In the genomic region with DNA sequence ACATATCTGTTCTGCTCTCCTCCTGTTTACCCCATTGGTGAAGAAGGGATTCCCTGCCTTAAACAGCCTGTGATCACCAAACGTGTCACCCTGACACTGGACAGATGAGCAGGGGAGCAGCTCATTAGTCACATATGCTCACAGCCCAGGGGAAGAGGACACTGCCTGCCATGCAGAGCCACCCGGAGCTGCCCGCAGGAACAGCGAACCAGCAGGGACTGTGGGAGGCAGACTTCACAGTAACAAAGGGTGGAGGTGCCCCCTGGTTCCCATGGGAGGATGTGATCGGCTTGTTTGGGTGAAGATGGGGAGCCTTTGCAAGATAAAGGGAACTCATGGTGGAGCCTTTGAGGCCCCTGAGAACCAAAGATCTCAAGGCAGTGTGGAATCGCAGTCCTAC, we compare ENCODE assay signal across 1 cellular context.
TF ChIP-seq lines count a peak whose summit lies in the region.

No MANE protein-coding gene starts in this region.

TF ChIP-seq in GM23338, 12 proteins besides CTCF, POLR2A, EP300 and RAD21 (continued from another document):
- TF ChIP-seq REST (IDR thresholded peaks at IDR 0.05; ENCODE audit: unreplicated experiment) (no peak), ETS1 (IDR thresholded peaks at IDR 0.05) (no peak), JUNB (IDR thresholded peaks at IDR 0.05; ENCODE audit: unreplicated experiment) (no peak), EZH2 (IDR thresholded peaks at IDR 0.05; ENCODE audit: low read depth, unreplicated experiment) (no peak), ZNF114 (CRISPR knock-in tag; IDR thresholded peaks at IDR 0.05) (no peak), EZH2phosphoT487 (IDR thresholded peaks at IDR 0.05; ENCODE audit: unreplicated experiment) (no peak), ZNF331 (CRISPR knock-in tag; IDR thresholded peaks at IDR 0.05; ENCODE audit: low read depth) (no peak), CREB1 (CRISPR knock-in tag; IDR thresholded peaks at IDR 0.05; ENCODE audit: low read depth) (no peak)
- TF ChIP-seq, protein P1, sequence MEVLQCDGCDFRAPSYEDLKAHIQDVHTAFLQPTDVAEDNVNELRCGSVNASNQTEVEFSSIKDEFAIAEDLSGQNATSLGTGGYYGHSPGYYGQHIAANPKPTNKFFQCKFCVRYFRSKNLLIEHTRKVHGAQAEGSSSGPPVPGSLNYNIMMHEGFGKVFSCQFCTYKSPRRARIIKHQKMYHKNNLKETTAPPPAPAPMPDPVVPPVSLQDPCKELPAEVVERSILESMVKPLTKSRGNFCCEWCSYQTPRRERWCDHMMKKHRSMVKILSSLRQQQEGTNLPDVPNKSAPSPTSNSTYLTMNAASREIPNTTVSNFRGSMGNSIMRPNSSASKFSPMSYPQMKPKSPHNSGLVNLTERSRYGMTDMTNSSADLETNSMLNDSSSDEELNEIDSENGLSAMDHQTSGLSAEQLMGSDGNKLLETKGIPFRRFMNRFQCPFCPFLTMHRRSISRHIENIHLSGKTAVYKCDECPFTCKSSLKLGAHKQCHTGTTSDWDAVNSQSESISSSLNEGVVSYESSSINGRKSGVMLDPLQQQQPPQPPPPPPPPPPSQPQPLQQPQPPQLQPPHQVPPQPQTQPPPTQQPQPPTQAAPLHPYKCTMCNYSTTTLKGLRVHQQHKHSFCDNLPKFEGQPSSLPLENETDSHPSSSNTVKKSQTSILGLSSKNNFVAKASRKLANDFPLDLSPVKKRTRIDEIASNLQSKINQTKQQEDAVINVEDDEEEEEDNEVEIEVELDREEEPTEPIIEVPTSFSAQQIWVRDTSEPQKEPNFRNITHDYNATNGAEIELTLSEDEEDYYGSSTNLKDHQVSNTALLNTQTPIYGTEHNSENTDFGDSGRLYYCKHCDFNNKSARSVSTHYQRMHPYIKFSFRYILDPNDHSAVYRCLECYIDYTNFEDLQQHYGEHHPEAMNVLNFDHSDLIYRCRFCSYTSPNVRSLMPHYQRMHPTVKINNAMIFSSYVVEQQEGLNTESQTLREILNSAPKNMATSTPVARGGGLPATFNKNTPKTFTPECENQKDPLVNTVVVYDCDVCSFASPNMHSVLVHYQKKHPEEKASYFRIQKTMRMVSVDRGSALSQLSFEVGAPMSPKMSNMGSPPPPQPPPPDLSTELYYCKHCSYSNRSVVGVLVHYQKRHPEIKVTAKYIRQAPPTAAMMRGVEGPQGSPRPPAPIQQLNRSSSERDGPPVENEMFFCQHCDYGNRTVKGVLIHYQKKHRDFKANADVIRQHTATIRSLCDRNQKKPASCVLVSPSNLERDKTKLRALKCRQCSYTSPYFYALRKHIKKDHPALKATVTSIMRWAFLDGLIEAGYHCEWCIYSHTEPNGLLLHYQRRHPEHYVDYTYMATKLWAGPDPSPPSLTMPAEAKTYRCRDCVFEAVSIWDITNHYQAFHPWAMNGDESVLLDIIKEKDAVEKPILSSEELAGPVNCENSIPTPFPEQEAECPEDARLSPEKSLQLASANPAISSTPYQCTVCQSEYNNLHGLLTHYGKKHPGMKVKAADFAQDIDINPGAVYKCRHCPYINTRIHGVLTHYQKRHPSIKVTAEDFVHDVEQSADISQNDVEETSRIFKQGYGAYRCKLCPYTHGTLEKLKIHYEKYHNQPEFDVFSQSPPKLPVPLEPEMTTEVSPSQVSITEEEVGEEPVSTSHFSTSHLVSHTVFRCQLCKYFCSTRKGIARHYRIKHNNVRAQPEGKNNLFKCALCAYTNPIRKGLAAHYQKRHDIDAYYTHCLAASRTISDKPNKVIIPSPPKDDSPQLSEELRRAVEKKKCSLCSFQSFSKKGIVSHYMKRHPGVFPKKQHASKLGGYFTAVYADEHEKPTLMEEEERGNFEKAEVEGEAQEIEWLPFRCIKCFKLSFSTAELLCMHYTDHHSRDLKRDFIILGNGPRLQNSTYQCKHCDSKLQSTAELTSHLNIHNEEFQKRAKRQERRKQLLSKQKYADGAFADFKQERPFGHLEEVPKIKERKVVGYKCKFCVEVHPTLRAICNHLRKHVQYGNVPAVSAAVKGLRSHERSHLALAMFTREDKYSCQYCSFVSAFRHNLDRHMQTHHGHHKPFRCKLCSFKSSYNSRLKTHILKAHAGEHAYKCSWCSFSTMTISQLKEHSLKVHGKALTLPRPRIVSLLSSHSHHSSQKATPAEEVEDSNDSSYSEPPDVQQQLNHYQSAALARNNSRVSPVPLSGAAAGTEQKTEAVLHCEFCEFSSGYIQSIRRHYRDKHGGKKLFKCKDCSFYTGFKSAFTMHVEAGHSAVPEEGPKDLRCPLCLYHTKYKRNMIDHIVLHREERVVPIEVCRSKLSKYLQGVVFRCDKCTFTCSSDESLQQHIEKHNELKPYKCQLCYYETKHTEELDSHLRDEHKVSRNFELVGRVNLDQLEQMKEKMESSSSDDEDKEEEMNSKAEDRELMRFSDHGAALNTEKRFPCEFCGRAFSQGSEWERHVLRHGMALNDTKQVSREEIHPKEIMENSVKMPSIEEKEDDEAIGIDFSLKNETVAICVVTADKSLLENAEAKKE (CRISPR knock-in tag; IDR thresholded peaks at IDR 0.05): no peak
TF ChIP-seq in GM23338: peak in this region for 0.
